In the genomic region with DNA sequence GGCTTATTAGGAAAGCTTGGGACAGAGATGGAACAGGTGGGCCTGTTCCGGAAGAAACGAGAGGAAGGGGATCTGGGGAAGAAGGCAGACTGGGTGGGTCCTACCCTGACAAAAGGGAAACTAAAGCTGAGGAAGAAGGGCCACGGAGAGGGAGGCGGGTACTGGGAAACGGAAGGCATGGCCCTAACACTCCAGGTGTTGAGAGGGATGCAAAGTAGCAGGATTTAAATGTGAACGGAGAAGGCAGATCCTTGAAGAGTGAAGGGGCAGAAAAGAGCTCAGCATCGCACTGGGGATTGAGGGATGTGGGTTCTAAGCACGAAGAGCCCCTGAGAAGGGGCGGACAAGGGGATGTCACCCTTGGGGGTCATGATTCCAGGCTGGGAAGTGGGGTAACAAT, we compare ENCODE assay signal across 8 cellular contexts. TPM values are rescaled to one million over a fixed set of nuclear protein-coding genes. Genes with fewer than 3 reads are reported as not detected.
A peak's percentile ranks its signal among the peaks of the same experiment; 100 is the strongest.
DNase-seq lines count a peak whose midpoint lies in the region; ATAC-seq and TF ChIP-seq lines count a peak whose summit lies in the region.

No MANE protein-coding gene starts in this region.

- peak overlapping the region; percentile 90 for H3K4me3 Mint-ChIP-seq in CD8-positive, alpha-beta T cell

- no peak for TF ChIP-seq CTCF in CD8-positive, alpha-beta T cell (IDR thresholded peaks at IDR 0.05)
- no peak for TF ChIP-seq CTCF in breast epithelium (IDR thresholded peaks at IDR 0.05)

- H3K36me3 ChIP-seq in CD8-positive, alpha-beta T cell (ENCODE audit: insufficient read depth, low read length), result peaks cover 2% of the 10 kb centered on the region
- H3K36me3 ChIP-seq in breast epithelium, result no peaks in the 10 kb centered on the region
- H3K36me3 ChIP-seq in mucosa of rectum (ENCODE audit: control insufficient read depth in 2 of 2, insufficient read depth in 2 of 2, low read length in 2 of 2), result peaks cover 0 to 2% of the 10 kb centered on the region in 2 donors

- peak overlapping the region; percentile 49 for H3K27ac ChIP-seq in CD8-positive, alpha-beta T cell (ENCODE audit: low read depth, low read length)
- peak overlapping the region; percentile 71 to 73 for H3K27ac ChIP-seq in breast epithelium
- no peak overlapping the region for H3K27ac ChIP-seq in mucosa of rectum (ENCODE audit: low read depth in 2 of 2, low read length in 2 of 2)

- H3K9ac ChIP-seq in mucosa of rectum (ENCODE audit: low read depth in 1 of 2, low read length in 2 of 2), result peak overlapping the region; percentile 50 to 66

- H3K9me3 Mint-ChIP-seq in CD8-positive, alpha-beta T cell, result no peaks in the 10 kb centered on the region

- CTCF ChIA-PET in CD8-positive, alpha-beta T cell (lab: Charles Lee), result interaction anchor here (1.0 kb wide), 1 partner anchor 51 kb away, joined by 3 read pairs; no protein-coding TSS in a partner anchor

- no peak for TF ChIP-seq POLR2A in breast epithelium (IDR thresholded peaks at IDR 0.05)

- H3K4me1 ChIP-seq in CD8-positive, alpha-beta T cell (ENCODE audit: insufficient read depth, low read length), result peaks cover 29% of the 10 kb centered on the region
- H3K4me1 ChIP-seq in breast epithelium (peaks cover 0 to 6% of the 10 kb centered on the region in 2 donors), mucosa of rectum (ENCODE audit: control insufficient read depth in 2 of 2, insufficient read depth in 2 of 2, low read length in 2 of 2) (peaks cover 9 to 15% of the 10 kb centered on the region in 2 donors)

- H3K4me3 ChIP-seq in CD8-positive, alpha-beta T cell (ENCODE audit: low read depth, low read length), result peak overlapping the region; percentile 85
- peak overlapping the region; percentile 83 for H3K4me3 ChIP-seq in Jurkat, Clone E6-1 (ENCODE audit: low read length)
- H3K4me3 ChIP-seq in breast epithelium (peak overlapping the region; percentile 67 to 99 (median 77)), mucosa of rectum (ENCODE audit: low read length in 2 of 2) (peak overlapping the region; percentile 76 to 89)

- H3K27me3 Mint-ChIP-seq in CD8-positive, alpha-beta T cell (ENCODE audit: low read depth), result no peaks in the 10 kb centered on the region

- H3K27ac Mint-ChIP-seq in CD8-positive, alpha-beta T cell, result peak overlapping the region; percentile 80

- ATAC-seq in CD8-positive, alpha-beta T cell, result no peak
- ATAC-seq in HG03520 (IDR thresholded peaks at IDR 0.05; ENCODE audit: unreplicated experiment), result no peak

- no peaks in the 10 kb centered on the region for H3K27me3 ChIP-seq in CD8-positive, alpha-beta T cell (ENCODE audit: insufficient read depth, low read length)
- H3K27me3 ChIP-seq in breast epithelium, result no peaks in the 10 kb centered on the region
- H3K27me3 ChIP-seq in mucosa of rectum (ENCODE audit: control insufficient read depth in 2 of 2, insufficient read depth in 2 of 2, low read length in 2 of 2), result no peaks in the 10 kb centered on the region

- H3K4me1 Mint-ChIP-seq in CD8-positive, alpha-beta T cell (ENCODE audit: low read depth), result peaks cover 57% of the 10 kb centered on the region

- POLR2A ChIA-PET in CD8-positive, alpha-beta T cell (lab: Charles Lee), result interaction anchor here (1.3 to 1.8 kb wide), 2 partner anchors 87 to 126 kb away, joined by 4 to 6 read pairs; partner anchors contain the start of gene NEK4

- no peaks in the 10 kb centered on the region for H3K9me3 ChIP-seq in CD8-positive, alpha-beta T cell (ENCODE audit: low read length)
- H3K9me3 ChIP-seq in breast epithelium (no peaks in the 10 kb centered on the region), mucosa of rectum (ENCODE audit: control insufficient read depth in 2 of 2, low read length in 2 of 2) (no peaks in the 10 kb centered on the region)

- DNase-seq in CD8-positive, alpha-beta T cell, result no peak
- DNase-seq in Jurkat, Clone E6-1 (ENCODE audit: low read depth, low spot score), result no peak
- no peak for DNase-seq in breast epithelium (ENCODE audit: low spot score in 2 of 2)
- no peak for DNase-seq in RPMI8226
- no peak for DNase-seq in HPDE6-E6E7 (ENCODE audit: extremely low spot score)
- DNase-seq in superior temporal gyrus (ENCODE audit: extremely low spot score), result no peak

- intact Hi-C loops in CD8-positive, alpha-beta T cell (cut with DNase I, micrococcal nuclease), result loop anchor here (1.0 to 10.0 kb wide), 11 partner anchors 87 to 981 kb away; partner anchors contain the start of genes PRKCD (in 2 of the 2), SPCS1 (in 2 of the 2), GLT8D1 (in 1 of the 2) and ITIH1 (in 1 of the 2)
- intact Hi-C loops in breast epithelium (cut with DNase I; ENCODE audit: low total_unique reads), result no loop called here

- peaks cover 9% of the 10 kb centered on the region for H3K36me3 Mint-ChIP-seq in CD8-positive, alpha-beta T cell

RNA-seq across cellular contexts. Expression of gene STIMATE, which starts 0.7 kb away (rescaled TPM):
- total RNA-seq in CD8-positive, alpha-beta T cell, result 10 to 100 TPM; 29.1 to 35.9 TPM
- 19.9 TPM for polyA plus RNA-seq in Jurkat, Clone E6-1 (2012; ENCODE audit: insufficient read depth, insufficient read length)
- 10 to 100 TPM; 14.0 to 18.7 (median 14.7) TPM for total RNA-seq in breast epithelium

Comparison
In these comparisons a context has a peak if more than half of its experiments do, and no peak if none do; other contexts are left out.
1. H3K27ac ChIP-seq: peak in CD8-positive, alpha-beta T cell (single experiment) and breast epithelium (2 of 2); none in mucosa of rectum (0 of 2).
2. Peak in every context shown above with its lines, with median percentiles within 50 percentile points of each other: H3K4me3 ChIP-seq.